Comparison of ENCODE assay signal across 8 cellular contexts in the genomic region with DNA sequence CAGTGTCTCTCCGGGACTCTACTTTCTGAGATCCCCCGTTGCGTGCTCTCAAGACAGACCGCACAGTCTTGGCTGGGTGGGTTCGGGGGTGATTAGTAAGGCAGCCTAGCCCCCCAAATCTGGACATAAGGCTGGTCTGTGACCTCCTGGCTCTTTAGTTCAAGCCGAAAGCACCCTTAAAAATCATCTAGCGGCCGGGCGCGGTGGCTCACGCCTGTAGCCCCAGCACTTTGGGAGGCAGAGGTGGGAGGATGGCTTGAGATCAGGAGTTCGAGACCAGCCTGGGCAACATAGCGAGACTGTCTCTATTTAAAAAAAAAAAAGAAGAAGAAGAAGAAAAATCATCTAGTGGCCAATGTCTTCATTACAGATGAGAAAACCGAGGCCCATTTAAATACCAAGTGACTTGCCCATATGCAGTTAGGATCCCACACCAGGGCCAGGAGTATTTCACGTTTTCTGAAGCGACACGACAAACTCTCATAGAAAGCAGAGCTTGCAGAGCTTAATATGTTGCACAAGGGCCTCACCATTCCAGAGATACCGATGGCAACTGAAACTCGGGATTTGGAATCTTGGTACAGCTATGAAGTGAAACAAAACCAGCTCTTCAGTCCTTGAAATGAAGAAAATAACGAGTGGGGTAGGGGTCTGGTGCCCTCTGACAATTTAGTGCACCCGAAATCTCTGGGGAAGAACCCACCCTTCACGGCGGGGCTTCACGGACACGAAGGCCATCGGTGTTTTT. TPM values are rescaled to one million over a fixed set of nuclear protein-coding genes. Genes with fewer than 3 reads are reported as not detected.
A peak's percentile ranks its signal among the peaks of the same experiment; 100 is the strongest.
DNase-seq lines count a peak whose midpoint lies in the region; ATAC-seq and TF ChIP-seq lines count a peak whose summit lies in the region.

No MANE protein-coding gene starts in this region.

- TF ChIP-seq CTCF in fibroblast of pulmonary artery (IDR thresholded peaks at IDR 0.05; ENCODE audit: low read length, missing control alignments) (no peak), retinal pigment epithelial cell (conservative IDR thresholded peaks at IDR 0.05; ENCODE audit: low read depth, low read length) (no peak)

- intact Hi-C loops in activated CD4-positive, alpha-beta T cell treated with anti-CD3 and anti-CD28 coated beads for 36 hours (cut with DNase I, micrococcal nuclease), result loop anchor here (1.0 to 10.0 kb wide), 15 partner anchors 21 to 1060 kb away; partner anchors contain the start of genes METTL2B (in 2 of the 2), RBM28 (in 2 of the 2), ARF5 (in 1 of the 2) and ATP6V1F (in 1 of the 2)

- no peaks in the 10 kb centered on the region for H3K9me3 Mint-ChIP-seq in activated CD4-positive, alpha-beta T cell treated with anti-CD3 and anti-CD28 coated beads for 36 hours (ENCODE audit: low read depth)

- DNase-seq in activated CD4-positive, alpha-beta T cell treated with anti-CD3 and anti-CD28 coated beads for 36 hours, result no peak
- DNase-seq in activated CD4-positive, alpha-beta T cell treated with anti-CD3 and anti-CD28 coated beads, Interleukin-2, amount 50 U/mL, for 1 hour, result no peak
- DNase-seq in SW480 (ENCODE audit: low spot score) (peak; percentile 11), fibroblast of pulmonary artery (ENCODE audit: low read depth) (peak; percentile 70), retinal pigment epithelial cell (ENCODE audit: low read depth) (no peak)

- no peak for ATAC-seq in activated CD4-positive, alpha-beta T cell treated with anti-CD3 and anti-CD28 coated beads for 36 hours
- ATAC-seq in GM19467 (IDR thresholded peaks at IDR 0.05; ENCODE audit: unreplicated experiment), result no peak
- ATAC-seq in GM18519 (IDR thresholded peaks at IDR 0.05; ENCODE audit: low FRiP score, unreplicated experiment), result no peak
- no peak for ATAC-seq in GM19455 (IDR thresholded peaks at IDR 0.05; ENCODE audit: unreplicated experiment)

- peak overlapping the region; percentile 99 for H3K27ac Mint-ChIP-seq in activated CD4-positive, alpha-beta T cell treated with anti-CD3 and anti-CD28 coated beads for 36 hours

- CTCF ChIA-PET in activated CD4-positive, alpha-beta T cell treated with anti-CD3 and anti-CD28 coated beads for 36 hours (lab: Charles Lee), result interaction anchor here (0.8 to 4.6 kb wide), 4 partner anchors 29 to 1495 kb away, joined by 3 to 87 read pairs (median 6); no protein-coding TSS in a partner anchor

- H3K36me3 Mint-ChIP-seq in activated CD4-positive, alpha-beta T cell treated with anti-CD3 and anti-CD28 coated beads for 36 hours (ENCODE audit: low read depth), result peaks cover 43% of the 10 kb centered on the region

- peak overlapping the region; percentile 83 for H3K4me3 Mint-ChIP-seq in activated CD4-positive, alpha-beta T cell treated with anti-CD3 and anti-CD28 coated beads for 36 hours

- POLR2A ChIA-PET in activated CD4-positive, alpha-beta T cell treated with anti-CD3 and anti-CD28 coated beads for 36 hours (lab: Charles Lee), result interaction anchor here (0.6 to 1.5 kb wide), 2 partner anchors 27 to 48 kb away, joined by 3 to 4 read pairs; no protein-coding TSS in a partner anchor

- peaks cover 66% of the 10 kb centered on the region for H3K4me1 Mint-ChIP-seq in activated CD4-positive, alpha-beta T cell treated with anti-CD3 and anti-CD28 coated beads for 36 hours

- H3K4me3 ChIP-seq in fibroblast of pulmonary artery (replicated peaks; ENCODE audit: low read depth, low read length) (peak overlapping the region; percentile 97), retinal pigment epithelial cell (ENCODE audit: low read length) (peak overlapping the region; percentile 95)

- peaks cover 8% of the 10 kb centered on the region for H3K27me3 Mint-ChIP-seq in activated CD4-positive, alpha-beta T cell treated with anti-CD3 and anti-CD28 coated beads for 36 hours

RNA-seq across cellular contexts. Expression of gene HILPDA, which starts 0.7 kb away (rescaled TPM):
- total RNA-seq in activated CD4-positive, alpha-beta T cell treated with anti-CD3 and anti-CD28 coated beads for 36 hours, result 100 to 1,000 TPM; 227 to 309 TPM

RNA-seq across cellular contexts. Expression of gene METTL2B, which starts 21.6 kb away (rescaled TPM):
- 10 to 100 TPM; 36.1 to 40.3 TPM for total RNA-seq in activated CD4-positive, alpha-beta T cell treated with anti-CD3 and anti-CD28 coated beads for 36 hours

RNA-seq across cellular contexts. Expression of gene IMPDH1, which starts 45.2 kb away (rescaled TPM):
- 10 to 100 TPM; 59.0 to 60.7 TPM for total RNA-seq in activated CD4-positive, alpha-beta T cell treated with anti-CD3 and anti-CD28 coated beads for 36 hours

Comparison
In these comparisons a context has a peak if more than half of its experiments do, and no peak if none do; other contexts are left out.
1. DNase-seq: peak in SW480 (single experiment) and fibroblast of pulmonary artery (single experiment); none in activated CD4-positive, alpha-beta T cell treated with anti-CD3 and anti-CD28 coated beads for 36 hours (single experiment), activated CD4-positive, alpha-beta T cell treated with anti-CD3 and anti-CD28 coated beads, Interleukin-2, amount 50 U/mL, for 1 hour (single experiment) and retinal pigment epithelial cell (single experiment).